Comparison of ENCODE assay signal across 8 cellular contexts in the genomic region with DNA sequence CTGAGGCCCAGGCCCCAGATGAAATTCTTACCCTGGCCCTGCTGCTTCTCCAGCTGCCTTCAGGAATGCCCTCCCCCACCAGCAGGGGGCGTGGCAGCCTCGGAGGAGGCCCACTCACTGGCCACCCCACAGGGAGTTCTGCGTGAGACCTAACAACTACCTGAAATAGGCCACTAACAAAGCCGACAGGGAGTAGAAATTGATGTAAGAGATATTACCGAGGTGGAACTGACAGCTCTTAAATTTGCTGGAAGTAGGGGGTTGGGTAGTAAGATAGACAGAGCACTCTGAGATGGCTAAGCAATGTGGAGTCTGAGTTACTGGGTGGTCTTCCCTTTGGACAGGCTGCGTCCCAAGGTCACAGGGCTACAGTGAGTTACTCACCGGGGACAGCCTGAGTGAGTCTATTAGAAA.
DNase-seq lines count a peak whose midpoint lies in the region; ATAC-seq and TF ChIP-seq lines count a peak whose summit lies in the region.

No MANE protein-coding gene starts in this region.

- H3K4me2 ChIP-seq in GM23248 (ENCODE audit: unreplicated experiment) = no peak overlapping the region

- no peak overlapping the region for H3K27ac Mint-ChIP-seq in type B pancreatic cell

- H3K79me2 ChIP-seq in GM23248 (ENCODE audit: insufficient read depth) = no peaks in the 10 kb centered on the region

- H3K4me1 Mint-ChIP-seq in type B pancreatic cell (ENCODE audit: unreplicated experiment) = peaks cover 3% of the 10 kb centered on the region

- H3K27me3 Mint-ChIP-seq in type B pancreatic cell = peaks cover 11% of the 10 kb centered on the region

- H3F3A ChIP-seq in GM23248 (ENCODE audit: insufficient read depth) = peaks cover 18% of the 10 kb centered on the region

- TF ChIP-seq CTCF in AG10803 (conservative IDR thresholded peaks at IDR 0.05; ENCODE audit: low read length) = peak; percentile 16; the same call in 1 of the 2 replicates
- peak; percentile 75 for TF ChIP-seq CTCF in NB4 (IDR thresholded peaks at IDR 0.05; ENCODE audit: low read depth, low read length)
- peak; percentile 68 for TF ChIP-seq CTCF in type B pancreatic cell (conservative IDR thresholded peaks at IDR 0.05)

- no peaks in the 10 kb centered on the region for H3K9me2 ChIP-seq in GM23248 (ENCODE audit: insufficient read depth)

- H3K27ac ChIP-seq in GM23248 = no peak overlapping the region

- peaks cover 15% of the 10 kb centered on the region for H3K4me1 ChIP-seq in GM23248 (ENCODE audit: insufficient read depth)

- no peaks in the 10 kb centered on the region for H3K36me3 Mint-ChIP-seq in type B pancreatic cell

- no peaks in the 10 kb centered on the region for H3K9me3 Mint-ChIP-seq in type B pancreatic cell

- no peaks in the 10 kb centered on the region for H3K27me3 ChIP-seq in GM23248 (replicated peaks; ENCODE audit: insufficient read depth)

- no peak for TF ChIP-seq POLR2A in NB4 (IDR thresholded peaks at IDR 0.05; ENCODE audit: extremely low read depth, insufficient read length)

- H3K4me3 ChIP-seq in AG10803 (ENCODE audit: low read length) (no peak overlapping the region), NB4 (ENCODE audit: low read depth, low read length) (no peak overlapping the region), GM23248 (no peak overlapping the region)

- DNase-seq in AG10803 (ENCODE audit: low read depth) = no peak
- DNase-seq in NB4 (ENCODE audit: low read depth) = peak; percentile 67
- DNase-seq in activated CD8-positive, alpha-beta memory T cell treated with anti-CD3 and anti-CD28 coated beads, Interleukin-2, amount 50 U/mL, for 48 hours = peak; percentile 82
- peak; percentile 87 for DNase-seq in iPS-NIHi7 (ENCODE audit: extremely low spot score)
- DNase-seq in type B pancreatic cell (ENCODE audit: extremely low spot score, unreplicated experiment) = no peak
- no peak for DNase-seq in GM23248

- ATAC-seq in GM18498 (IDR thresholded peaks at IDR 0.05; ENCODE audit: unreplicated experiment) (peak; percentile 94), HG02623 (IDR thresholded peaks at IDR 0.05; ENCODE audit: unreplicated experiment) (peak; percentile 91)

- H3K36me3 ChIP-seq in GM23248 (ENCODE audit: low read depth) = no peaks in the 10 kb centered on the region

- 71 to 72% methylated on average over 7 of the region's 7 CpGs for WGBS in GM23248 (ENCODE audit: low coverage in 1 of 2, low lambda C conversion rate in 2 of 2, missing lambda C conversion rate in 2 of 2), 2 experiments

- H3K9me3 ChIP-seq in GM23248 (ENCODE audit: low read depth) = no peaks in the 10 kb centered on the region

- no peak overlapping the region for H3K4me3 Mint-ChIP-seq in type B pancreatic cell

- no peak overlapping the region for H2AFZ ChIP-seq in GM23248

- H3K9ac ChIP-seq in GM23248 = no peak overlapping the region

- no peaks in the 10 kb centered on the region for H4K20me1 ChIP-seq in GM23248 (ENCODE audit: insufficient read depth)

- in situ Hi-C loops in GM23248 (cut with MboI) = no loop called here

Comparison
In these comparisons a context has a peak if more than half of its experiments do, and no peak if none do; other contexts are left out.
1. DNase-seq: peak in NB4 (single experiment), activated CD8-positive, alpha-beta memory T cell treated with anti-CD3 and anti-CD28 coated beads, Interleukin-2, amount 50 U/mL, for 48 hours (single experiment) and iPS-NIHi7 (single experiment); none in AG10803 (single experiment), type B pancreatic cell (single experiment) and GM23248 (single experiment).
2. CTCF ChIP-seq: peak in every context shown above with its lines; median percentile 75 in NB4; 68 in type B pancreatic cell; 16 in AG10803.